In genomic region chr6:4023240-4023639, GRCh38 we compare ENCODE assay signal across 10 cellular contexts. TPM values are rescaled to one million over a fixed set of nuclear protein-coding genes. Genes with fewer than 3 reads are reported as not detected.
A peak's percentile ranks its signal among the peaks of the same experiment; 100 is the strongest.
DNase-seq lines count a peak whose midpoint lies in the region; ATAC-seq, FAIRE-seq and TF ChIP-seq lines count a peak whose summit lies in the region.
"Had no signal": no experiment of that assay in that cellular context is flagged by ENCODE, and none has a peak within 500 bp of the region (broad histone marks: within the 10 kb centered on the region; RNA-seq: fewer than 3 reads in every experiment).

No MANE protein-coding gene starts in this region.

- peaks cover 21% of the 10 kb centered on the region for H3K36me3 ChIP-seq in iPS-20b (ENCODE audit: insufficient read depth, low read depth, low read length)
- no peaks in the 10 kb centered on the region for H3K36me3 ChIP-seq in thoracic aorta

- peak overlapping the region; percentile 97; the same call in 1 of the 2 replicates for H3K9ac ChIP-seq in iPS-20b (ENCODE audit: low read depth, low read length)

- TF ChIP-seq CTCF in thoracic aorta (IDR thresholded peaks at IDR 0.05) = no peak

- H3K4me3 ChIP-seq in iPS-20b (ENCODE audit: low read length) = peak overlapping the region; percentile 87
- peak overlapping the region; percentile 81 for H3K4me3 ChIP-seq in thoracic aorta

- DNase-seq in activated naive CD4-positive, alpha-beta T cell (lab: John Stamatoyannopoulos, UW) = no peak
- DNase-seq in activated CD4-positive, alpha-beta memory T cell treated with anti-CD3 and anti-CD28 coated beads for 36 hours = no peak
- DNase-seq in thoracic aorta (ENCODE audit: low spot score) = no peak
- no peak for DNase-seq in NCI-H446 (lab: John Stamatoyannopoulos, UW)
- no peak for DNase-seq in activated CD8-positive, alpha-beta memory T cell treated with anti-CD3 and anti-CD28 coated beads, Interleukin-2, amount 50 U/mL, for 4 hours
- DNase-seq in GM19239 (ENCODE audit: insufficient read length, low spot score) = no peak
- DNase-seq: DMS53 had no signal

- CTCF ChIA-PET in activated CD4-positive, alpha-beta memory T cell treated with anti-CD3 and anti-CD28 coated beads for 36 hours (lab: Charles Lee) = interaction anchor here (0.7 to 1.5 kb wide), 2 partner anchors 36 to 133 kb away, joined by 3 read pairs; no protein-coding TSS in a partner anchor

- H3K27ac ChIP-seq in iPS-20b (ENCODE audit: low read length) (no peak overlapping the region), thoracic aorta (no peak overlapping the region)

- no peak for ATAC-seq in thoracic aorta (ENCODE audit: insufficient number of reproducible peaks, low FRiP score, low read depth)
- ATAC-seq: Right ventricle myocardium inferior had no signal

- no peak for FAIRE-seq in GM19239 (lab: Jason Lieb, UNC)

- POLR2A ChIA-PET in activated CD4-positive, alpha-beta memory T cell treated with anti-CD3 and anti-CD28 coated beads for 36 hours (lab: Charles Lee) = interaction anchor here (0.9 to 3.1 kb wide), 2 partner anchors 35 to 113 kb away, joined by 3 to 32 read pairs; partner anchors contain the start of gene ECI2

- peaks cover 76% of the 10 kb centered on the region for H3K4me1 Mint-ChIP-seq in activated naive CD4-positive, alpha-beta T cell treated with anti-CD3 and anti-CD28 coated beads, Interleukin-2, amount 50 U/mL, for 24 hours
- H3K4me1 Mint-ChIP-seq in activated CD4-positive, alpha-beta memory T cell treated with anti-CD3 and anti-CD28 coated beads for 36 hours (ENCODE audit: low read depth) = peaks cover 61% of the 10 kb centered on the region

- peaks cover 14% of the 10 kb centered on the region for H3K4me1 ChIP-seq in iPS-20b (ENCODE audit: insufficient read depth, low read length)
- H3K4me1 ChIP-seq in thoracic aorta (ENCODE audit: control insufficient read depth in 1 of 2, low read depth in 2 of 2) = peaks cover 43 to 63% of the 10 kb centered on the region in 2 donors

- no peaks in the 10 kb centered on the region for H3K9me3 Mint-ChIP-seq in activated naive CD4-positive, alpha-beta T cell treated with anti-CD3 and anti-CD28 coated beads, Interleukin-2, amount 50 U/mL, for 24 hours
- no peaks in the 10 kb centered on the region for H3K9me3 Mint-ChIP-seq in activated CD4-positive, alpha-beta memory T cell treated with anti-CD3 and anti-CD28 coated beads for 36 hours

- no peaks in the 10 kb centered on the region for H3K9me3 ChIP-seq in iPS-20b (ENCODE audit: insufficient read depth, low read depth, low read length)
- H3K9me3 ChIP-seq in thoracic aorta = no peaks in the 10 kb centered on the region

- peak overlapping the region; percentile 77 for H3K27ac Mint-ChIP-seq in activated naive CD4-positive, alpha-beta T cell treated with anti-CD3 and anti-CD28 coated beads, Interleukin-2, amount 50 U/mL, for 24 hours
- peak overlapping the region; percentile 75 for H3K27ac Mint-ChIP-seq in activated CD4-positive, alpha-beta memory T cell treated with anti-CD3 and anti-CD28 coated beads for 36 hours

- no peaks in the 10 kb centered on the region for H3K27me3 ChIP-seq in iPS-20b (ENCODE audit: insufficient read depth, low read length)
- H3K27me3 ChIP-seq in thoracic aorta (replicated peaks; ENCODE audit: insufficient read depth) = no peaks in the 10 kb centered on the region

- H3K36me3 Mint-ChIP-seq in activated naive CD4-positive, alpha-beta T cell treated with anti-CD3 and anti-CD28 coated beads, Interleukin-2, amount 50 U/mL, for 24 hours = peaks cover 12% of the 10 kb centered on the region
- H3K36me3 Mint-ChIP-seq in activated CD4-positive, alpha-beta memory T cell treated with anti-CD3 and anti-CD28 coated beads for 36 hours = peaks cover 27% of the 10 kb centered on the region

- H3K4me3 Mint-ChIP-seq in activated naive CD4-positive, alpha-beta T cell treated with anti-CD3 and anti-CD28 coated beads, Interleukin-2, amount 50 U/mL, for 24 hours = peak overlapping the region; percentile 91
- peak overlapping the region; percentile 85 for H3K4me3 Mint-ChIP-seq in activated CD4-positive, alpha-beta memory T cell treated with anti-CD3 and anti-CD28 coated beads for 36 hours

- H3K27me3 Mint-ChIP-seq in activated naive CD4-positive, alpha-beta T cell treated with anti-CD3 and anti-CD28 coated beads, Interleukin-2, amount 50 U/mL, for 24 hours = no peaks in the 10 kb centered on the region
- H3K27me3 Mint-ChIP-seq in activated CD4-positive, alpha-beta memory T cell treated with anti-CD3 and anti-CD28 coated beads for 36 hours = no peaks in the 10 kb centered on the region

- intact Hi-C loops in activated CD4-positive, alpha-beta memory T cell treated with anti-CD3 and anti-CD28 coated beads for 36 hours (cut with micrococcal nuclease) = loop anchor here (5.0 kb wide), 2 partner anchors 34 to 906 kb away; partner anchors contain the start of gene BPHL

RNA-seq across cellular contexts. Expression of gene FAM217A, which starts 55.7 kb away (rescaled TPM):
- not detected for total RNA-seq in activated CD4-positive, alpha-beta memory T cell treated with anti-CD3 and anti-CD28 coated beads for 36 hours
- not detected for total RNA-seq in thoracic aorta
- total RNA-seq: Right ventricle myocardium inferior had no signal
